ENCODE assay signal across 1 cellular context in genomic region chr17:73338566-73339247, GRCh38.
TF ChIP-seq lines count a peak whose summit lies in the region.

No MANE protein-coding gene starts in this region.

TF ChIP-seq in GM23338, 12 proteins besides CTCF, POLR2A, EP300 and RAD21 (continued from another document):
- TF ChIP-seq ZNF462 (CRISPR knock-in tag; IDR thresholded peaks at IDR 0.05) = no peak
